28 cellular contexts compared by ENCODE assay signal in genomic region chr1:77465139-77465538, GRCh38.
"Had no signal": no experiment of that assay in that cellular context is flagged by ENCODE, and none has a peak within 500 bp of the region (broad histone marks: within the 10 kb centered on the region; RNA-seq: fewer than 3 reads in every experiment).

No MANE protein-coding gene starts in this region.

- H3K9me3 Mint-ChIP-seq: activated CD4-positive, alpha-beta T cell treated with anti-CD3 and anti-CD28 coated beads, Interleukin-2, amount 10 ng/mL, durations not matched to agents 24 days and 14 days; activated CD8-positive, alpha-beta T cell treated with anti-CD3 and anti-CD28 coated beads for 36 hours; activated T-cell treated with anti-CD3 and anti-CD28 coated beads, Interleukin-2, amount 50 U/mL, for 24 hours; activated T-helper 2 cell treated with anti-CD3 and anti-CD28 coated beads, Interferon-gamma antibody, Interleukin-2, Interleukin-4, amounts not matched to agents 10 μg/mL and 5 μg/mL and 100 μg/mL, durations not matched to agents 14 hours and 24 hours and 36 hours; brain; T-helper 1 cell treated with Interleukin-12 subunit alpha and Interleukin-12 subunit beta and Interleukin-4 antibody, amounts not matched to agents 30 μg/mL and 1 μg/mL, for 36 hours; T-helper 2 cell treated with Interferon-gamma antibody and Interleukin-4, amounts not matched to agents 5 μg/mL and 100 μg/mL, for 36 hours had no signal

- DNase-seq: activated CD4-positive, alpha-beta T cell treated with anti-CD3 and anti-CD28 coated beads, Interleukin-2, amount 10 ng/mL, durations not matched to agents 24 days and 14 days; activated CD4-positive, alpha-beta T cell treated with anti-CD3 and anti-CD28 coated beads, Interleukin-2, amount 50 U/mL, for 4 hours; activated CD8-positive, alpha-beta T cell treated with anti-CD3 and anti-CD28 coated beads for 36 hours; activated gamma-delta T cell; activated naive CD4-positive, alpha-beta T cell treated with Interleukin-2 at 50 U/mL for 16 hours; activated T-cell treated with anti-CD3 and anti-CD28 coated beads, Interleukin-2, amount 50 U/mL, for 24 hours; central memory CD4-positive, alpha-beta T cell; NCI-H1092 treated with DMSO at 0.1 percent for 48 hours; NCI-H1417; NCI-H146; NCI-H187; NCI-H2029 treated with DMSO at 0.1 percent for 48 hours; NCI-H2107; NCI-H345; NCI-H526; NCI-H748 treated with DMSO at 0.1 percent for 48 hours; NK-92 treated with Interleukin-12 subunit alpha and Interleukin-12 subunit beta, amount 100 ng/mL, for 24 hours; PC-3; Peyer's patch; RPMI8226; SHP77 treated with DMSO at 0.1 percent for 48 hours; SK-N-SH had no signal

- H3K4me3 Mint-ChIP-seq: activated CD4-positive, alpha-beta T cell treated with anti-CD3 and anti-CD28 coated beads, Interleukin-2, amount 10 ng/mL, durations not matched to agents 24 days and 14 days; activated CD8-positive, alpha-beta T cell treated with anti-CD3 and anti-CD28 coated beads for 36 hours; activated T-cell treated with anti-CD3 and anti-CD28 coated beads, Interleukin-2, amount 50 U/mL, for 24 hours; brain; T-helper 1 cell treated with Interleukin-12 subunit alpha and Interleukin-12 subunit beta and Interleukin-4 antibody, amounts not matched to agents 30 μg/mL and 1 μg/mL, for 36 hours; T-helper 2 cell treated with Interferon-gamma antibody and Interleukin-4, amounts not matched to agents 5 μg/mL and 100 μg/mL, for 36 hours had no signal

- H3K27ac ChIP-seq: Peyer's patch, SJSA1 had no signal

- H3K27me3 Mint-ChIP-seq: activated CD4-positive, alpha-beta T cell treated with anti-CD3 and anti-CD28 coated beads, Interleukin-2, amount 10 ng/mL, durations not matched to agents 24 days and 14 days; activated CD8-positive, alpha-beta T cell treated with anti-CD3 and anti-CD28 coated beads for 36 hours; activated T-cell treated with anti-CD3 and anti-CD28 coated beads, Interleukin-2, amount 50 U/mL, for 24 hours; brain had no signal

- H3K27ac Mint-ChIP-seq: activated CD4-positive, alpha-beta T cell treated with anti-CD3 and anti-CD28 coated beads, Interleukin-2, amount 10 ng/mL, durations not matched to agents 24 days and 14 days; activated CD8-positive, alpha-beta T cell treated with anti-CD3 and anti-CD28 coated beads for 36 hours; activated naive CD4-positive, alpha-beta T cell treated with anti-CD3 and anti-CD28 coated beads, Interleukin-2, amount 50 U/mL, for 72 hours; activated T-cell treated with anti-CD3 and anti-CD28 coated beads, Interleukin-2, amount 50 U/mL, for 24 hours; activated T-helper 2 cell treated with anti-CD3 and anti-CD28 coated beads, Interferon-gamma antibody, Interleukin-2, Interleukin-4, amounts not matched to agents 10 μg/mL and 5 μg/mL and 100 μg/mL, durations not matched to agents 14 hours and 24 hours and 36 hours; brain; T-helper 1 cell treated with Interleukin-12 subunit alpha and Interleukin-12 subunit beta and Interleukin-4 antibody, amounts not matched to agents 30 μg/mL and 1 μg/mL, for 36 hours; T-helper 2 cell treated with Interferon-gamma antibody and Interleukin-4, amounts not matched to agents 5 μg/mL and 100 μg/mL, for 36 hours had no signal

- H3K36me3 Mint-ChIP-seq: activated naive CD4-positive, alpha-beta T cell treated with anti-CD3 and anti-CD28 coated beads, Interleukin-2, amount 50 U/mL, for 72 hours; brain had no signal

- H3K4me1 Mint-ChIP-seq: activated CD4-positive, alpha-beta T cell treated with anti-CD3 and anti-CD28 coated beads, Interleukin-2, amount 10 ng/mL, durations not matched to agents 24 days and 14 days had no signal
